Comparison of ENCODE assay signal across 9 cellular contexts in the genomic region with DNA sequence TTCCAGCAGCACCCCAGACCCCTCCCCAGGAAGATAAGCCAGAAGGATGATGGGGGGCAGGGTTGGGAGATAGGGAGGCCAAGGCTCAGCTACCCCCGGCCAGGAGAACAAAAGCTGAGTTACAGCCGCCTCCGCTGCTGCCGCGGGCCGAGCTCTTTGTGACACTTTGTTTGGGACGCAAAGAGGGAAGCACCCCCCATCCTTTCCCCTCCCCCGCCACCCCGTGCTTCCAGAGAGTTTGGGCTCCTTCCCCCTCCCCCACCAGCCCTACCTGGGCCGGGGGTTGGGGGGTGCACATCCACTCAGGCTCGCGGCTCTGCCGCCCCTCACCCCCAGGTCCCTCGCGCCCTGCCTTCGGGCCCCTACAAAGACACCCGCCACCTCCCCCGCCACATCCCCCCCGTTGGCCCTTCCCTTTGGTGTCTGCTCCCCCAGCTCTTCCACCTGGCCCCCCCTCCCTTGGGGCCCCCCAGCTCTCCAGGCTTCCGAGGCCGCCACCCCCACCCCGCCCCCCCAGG. TPM values are rescaled to one million over a fixed set of nuclear protein-coding genes. Genes with fewer than 3 reads are reported as not detected.
A peak's percentile ranks its signal among the peaks of the same experiment; 100 is the strongest.
DNase-seq lines count a peak whose midpoint lies in the region; ATAC-seq, FAIRE-seq and TF ChIP-seq lines count a peak whose summit lies in the region.
"Had no signal": no experiment of that assay in that cellular context is flagged by ENCODE, and none has a peak within 500 bp of the region (broad histone marks: within the 10 kb centered on the region; RNA-seq: fewer than 3 reads in every experiment).

No MANE protein-coding gene starts in this region.

- peak overlapping the region; percentile 83 to 84 for H3K27ac Mint-ChIP-seq in T-cell

- no peaks in the 10 kb centered on the region for H3K27me3 ChIP-seq in rectal smooth muscle tissue (ENCODE audit: control insufficient read depth, insufficient read depth, low read length)

- no peaks in the 10 kb centered on the region for H3K36me3 ChIP-seq in rectal smooth muscle tissue (ENCODE audit: control insufficient read depth, insufficient read depth, low read length)

- peak overlapping the region; percentile 77 to 82 (median 81) for H3K4me3 Mint-ChIP-seq in T-cell

- peak overlapping the region; percentile 43 for H3K9ac ChIP-seq in rectal smooth muscle tissue (ENCODE audit: low read length)

- ATAC-seq in T-cell (replicated peaks in 1 of 4): peak; percentile 3 to 25 (median 6)
- no peak for ATAC-seq in GM18505 (IDR thresholded peaks at IDR 0.05; ENCODE audit: unreplicated experiment)

- peak; percentile 27 for DNase-seq in GM19239 (ENCODE audit: insufficient read length, low spot score)
- DNase-seq in T-cell: no peak
- peak; percentile 35 to 52 for DNase-seq in frontal cortex (ENCODE audit: low spot score in 2 of 2)
- DNase-seq in NCI-H2029 treated with DMSO at 0.1 percent for 48 hours (lab: John Stamatoyannopoulos, UW): no peak
- DNase-seq in HUDEP-2 (lab: John Stamatoyannopoulos, UW; ENCODE audit: unreplicated experiment in 76 of 76): no peak
- DNase-seq in kidney glomerular epithelial cell (lab: John Stamatoyannopoulos, UW): no peak

- peak overlapping the region; percentile 81 for H3K27ac ChIP-seq in rectal smooth muscle tissue (ENCODE audit: low read depth, low read length)

- peaks cover 13% of the 10 kb centered on the region for H3K4me1 ChIP-seq in rectal smooth muscle tissue (ENCODE audit: control insufficient read depth, insufficient read depth, low read length)

- TF ChIP-seq POLR2A in GM18505 (IDR thresholded peaks at IDR 0.05; ENCODE audit: borderline replicate concordance, extremely low read depth, insufficient read depth, insufficient read length): no peak

- H3K9me3 Mint-ChIP-seq in T-cell: no peaks in the 10 kb centered on the region

- POLR2A ChIA-PET in T-cell (lab: Charles Lee): interaction anchor here in 1 of 2 donors (0.6 kb wide), 3 partner anchors 54 to 694 kb away, joined by 4 to 5 read pairs (median 4); no protein-coding TSS in a partner anchor

- CTCF ChIA-PET in T-cell (lab: Charles Lee): interaction anchor here (0.6 to 2.3 kb wide), 6 partner anchors 9 to 745 kb away, joined by 3 to 9 read pairs (median 4); a partner anchor contains a TSS

- peaks cover 0 to 1% of the 10 kb centered on the region in 2 donors for H3K27me3 Mint-ChIP-seq in T-cell

- no peaks in the 10 kb centered on the region for H3K36me3 Mint-ChIP-seq in T-cell

- peaks cover 18 to 29% (median 22%) of the 10 kb centered on the region in 3 donors for H3K4me1 Mint-ChIP-seq in T-cell

- FAIRE-seq in GM19239 (lab: Jason Lieb, UNC) (no peak), frontal cortex (lab: Jason Lieb, UNC) (no peak)
- FAIRE-seq: islet of Langerhans had no signal

- peak overlapping the region; percentile 53 for H3K4me3 ChIP-seq in rectal smooth muscle tissue (ENCODE audit: low read length)

RNA-seq across cellular contexts. Expression of a gene that starts 0.8 kb away (rescaled TPM):
- total RNA-seq in T-cell (10 to 100 TPM in 1 of 5 donors, 1 to 10 TPM in 4; 7.2 to 12.4 (median 8.1) TPM), frontal cortex (6.9 TPM)

RNA-seq across cellular contexts. Expression of a gene that starts 3.2 kb away (rescaled TPM):
- total RNA-seq in T-cell (under 1 TPM in 1 of 5 donors, not detected in 4; 0.49 TPM), frontal cortex (not detected)

RNA-seq across cellular contexts. Expression of a gene that starts 27.6 kb away (rescaled TPM):
- total RNA-seq in T-cell: 1 to 10 TPM in 2 of 5 donors, under 1 TPM in 3; 0.39 to 3.3 (median 0.85) TPM
- total RNA-seq in frontal cortex: 11.4 TPM

RNA-seq across cellular contexts. Expression of a gene that starts 40.1 kb away (rescaled TPM):
- total RNA-seq in T-cell: not detected
- total RNA-seq in frontal cortex: not detected

RNA-seq across cellular contexts. Expression of a gene that starts 55.5 kb away (rescaled TPM):
- total RNA-seq in T-cell (not detected), frontal cortex (not detected)

Comparison
In these comparisons a context has a peak if more than half of its experiments do, and no peak if none do; other contexts are left out.
1. DNase-seq: peak in GM19239 (single experiment) and frontal cortex (2 of 2); none in T-cell (0 of 34), NCI-H2029 treated with DMSO at 0.1 percent for 48 hours (single experiment), HUDEP-2 (0 of 76) and kidney glomerular epithelial cell (single experiment).